Comparison of ENCODE assay signal across 11 cellular contexts in genomic region chr1:78142731-78143130, GRCh38.
A peak's percentile ranks its signal among the peaks of the same experiment; 100 is the strongest.
DNase-seq lines count a peak whose midpoint lies in the region; ATAC-seq and TF ChIP-seq lines count a peak whose summit lies in the region.
"Had no signal": no experiment of that assay in that cellular context is flagged by ENCODE, and none has a peak within 500 bp of the region (broad histone marks: within the 10 kb centered on the region; RNA-seq: fewer than 3 reads in every experiment).

No MANE protein-coding gene starts in this region.

- peak overlapping the region; percentile 82 for H3K27ac Mint-ChIP-seq in activated CD8-positive, alpha-beta memory T cell treated with anti-CD3 and anti-CD28 coated beads, Interleukin-2, amount 10 ng/mL, durations not matched to agents 7 days and 5 days
- no peak overlapping the region for H3K27ac Mint-ChIP-seq in activated CD4-positive, alpha-beta memory T cell treated with anti-CD3 and anti-CD28 coated beads for 36 hours
- peak overlapping the region; percentile 61 for H3K27ac Mint-ChIP-seq in stimulated activated effector memory CD8-positive, alpha-beta T cell treated with anti-CD3 and anti-CD28 coated beads, Interleukin-12 subunit alpha, Interleukin-12 subunit beta, amount 100 ng/mL, for 72 hours

- H3K27me3 ChIP-seq in psoas muscle (ENCODE audit: insufficient read depth in 3 of 3, low read length in 2 of 3) (no peaks in the 10 kb centered on the region), brain microvascular endothelial cell (replicated peaks) (no peaks in the 10 kb centered on the region)
- H3K27me3 ChIP-seq: adrenal gland, pancreas had no signal

- H3K9me3 Mint-ChIP-seq in activated CD8-positive, alpha-beta memory T cell treated with anti-CD3 and anti-CD28 coated beads, Interleukin-2, amount 10 ng/mL, durations not matched to agents 7 days and 5 days (ENCODE audit: low read depth), result no peaks in the 10 kb centered on the region
- H3K9me3 Mint-ChIP-seq in activated CD4-positive, alpha-beta memory T cell treated with anti-CD3 and anti-CD28 coated beads for 36 hours, result no peaks in the 10 kb centered on the region
- H3K9me3 Mint-ChIP-seq in stimulated activated effector memory CD8-positive, alpha-beta T cell treated with anti-CD3 and anti-CD28 coated beads, Interleukin-12 subunit alpha, Interleukin-12 subunit beta, amount 100 ng/mL, for 72 hours, result no peaks in the 10 kb centered on the region

- H3K4me3 Mint-ChIP-seq in activated CD8-positive, alpha-beta memory T cell treated with anti-CD3 and anti-CD28 coated beads, Interleukin-2, amount 10 ng/mL, durations not matched to agents 7 days and 5 days, result peak overlapping the region; percentile 74
- peak overlapping the region; percentile 62 for H3K4me3 Mint-ChIP-seq in activated CD4-positive, alpha-beta memory T cell treated with anti-CD3 and anti-CD28 coated beads for 36 hours
- peak overlapping the region; percentile 48 for H3K4me3 Mint-ChIP-seq in stimulated activated effector memory CD8-positive, alpha-beta T cell treated with anti-CD3 and anti-CD28 coated beads, Interleukin-12 subunit alpha, Interleukin-12 subunit beta, amount 100 ng/mL, for 72 hours

- H3K27me3 Mint-ChIP-seq in activated CD8-positive, alpha-beta memory T cell treated with anti-CD3 and anti-CD28 coated beads, Interleukin-2, amount 10 ng/mL, durations not matched to agents 7 days and 5 days, result peaks cover 2% of the 10 kb centered on the region
- H3K27me3 Mint-ChIP-seq in activated CD4-positive, alpha-beta memory T cell treated with anti-CD3 and anti-CD28 coated beads for 36 hours, result no peaks in the 10 kb centered on the region

- no peaks in the 10 kb centered on the region for H3K36me3 Mint-ChIP-seq in activated CD8-positive, alpha-beta memory T cell treated with anti-CD3 and anti-CD28 coated beads, Interleukin-2, amount 10 ng/mL, durations not matched to agents 7 days and 5 days
- no peaks in the 10 kb centered on the region for H3K36me3 Mint-ChIP-seq in activated CD4-positive, alpha-beta memory T cell treated with anti-CD3 and anti-CD28 coated beads for 36 hours
- no peaks in the 10 kb centered on the region for H3K36me3 Mint-ChIP-seq in stimulated activated effector memory CD8-positive, alpha-beta T cell treated with anti-CD3 and anti-CD28 coated beads, Interleukin-12 subunit alpha, Interleukin-12 subunit beta, amount 100 ng/mL, for 72 hours

- H3K4me1 Mint-ChIP-seq in activated CD8-positive, alpha-beta memory T cell treated with anti-CD3 and anti-CD28 coated beads, Interleukin-2, amount 10 ng/mL, durations not matched to agents 7 days and 5 days, result peaks cover 24% of the 10 kb centered on the region
- H3K4me1 Mint-ChIP-seq in activated CD4-positive, alpha-beta memory T cell treated with anti-CD3 and anti-CD28 coated beads for 36 hours (ENCODE audit: low read depth), result peaks cover 16% of the 10 kb centered on the region
- H3K4me1 Mint-ChIP-seq in stimulated activated effector memory CD8-positive, alpha-beta T cell treated with anti-CD3 and anti-CD28 coated beads, Interleukin-12 subunit alpha, Interleukin-12 subunit beta, amount 100 ng/mL, for 72 hours, result peaks cover 16% of the 10 kb centered on the region

- TF ChIP-seq CTCF in psoas muscle (IDR thresholded peaks at IDR 0.05), result no peak
- TF ChIP-seq CTCF in brain microvascular endothelial cell (IDR thresholded peaks at IDR 0.05; ENCODE audit: low read depth, low read length, missing control alignments), result no peak

- H3K9me3 ChIP-seq in psoas muscle, result no peaks in the 10 kb centered on the region
- H3K9me3 ChIP-seq: adrenal gland, pancreas had no signal

- H3K36me3 ChIP-seq in psoas muscle (ENCODE audit: insufficient read depth in 1 of 2, low read depth in 1 of 2) (no peaks in the 10 kb centered on the region), brain microvascular endothelial cell (replicated peaks) (no peaks in the 10 kb centered on the region)
- H3K36me3 ChIP-seq: adrenal gland, pancreas had no signal

- CTCF ChIA-PET in activated CD8-positive, alpha-beta memory T cell treated with anti-CD3 and anti-CD28 coated beads, Interleukin-2, amount 10 ng/mL, durations not matched to agents 7 days and 5 days (lab: Charles Lee), result interaction anchor here (1.0 to 5.6 kb wide), 5 partner anchors 11 to 475 kb away, joined by 3 to 32 read pairs (median 12); no protein-coding TSS in a partner anchor
- CTCF ChIA-PET in activated CD4-positive, alpha-beta memory T cell treated with anti-CD3 and anti-CD28 coated beads for 36 hours (lab: Charles Lee), result interaction anchor here (1.3 to 3.7 kb wide), 3 partner anchors 12 to 475 kb away, joined by 3 to 31 read pairs (median 4); partner anchors contain the start of gene DNAJB4

- in situ Hi-C loops in brain microvascular endothelial cell (cut with HindIII; ENCODE audit: low pct_ligation_motif_present, low sequenced_read_pairs), result no loop called here

- intact Hi-C loops in activated CD4-positive, alpha-beta memory T cell treated with anti-CD3 and anti-CD28 coated beads for 36 hours (cut with micrococcal nuclease), result no loop called here
- intact Hi-C loops in psoas muscle (cut with DNase I), result loop anchor here (5.0 to 10.0 kb wide), 2 partner anchors 465 to 472 kb away; no protein-coding TSS in a partner anchor

- no peak overlapping the region for H3K27ac ChIP-seq in psoas muscle
- H3K27ac ChIP-seq in brain microvascular endothelial cell, result no peak overlapping the region

- no peak overlapping the region for H3K4me3 ChIP-seq in psoas muscle
- no peak overlapping the region for H3K4me3 ChIP-seq in brain microvascular endothelial cell (ENCODE audit: low read depth, low read length)
- H3K4me3 ChIP-seq: adrenal gland, pancreas had no signal

- 79 to 88% (median 87%) methylated on average over 4 of the region's 4 CpGs for WGBS in psoas muscle, 3 donors

- POLR2A ChIA-PET in activated CD4-positive, alpha-beta memory T cell treated with anti-CD3 and anti-CD28 coated beads for 36 hours (lab: Charles Lee), result no interaction called here

- no peaks in the 10 kb centered on the region for H3K4me1 ChIP-seq in psoas muscle
- H3K4me1 ChIP-seq: adrenal gland had no signal

- no peak for DNase-seq in activated CD8-positive, alpha-beta memory T cell treated with anti-CD3 and anti-CD28 coated beads, Interleukin-2, amount 10 ng/mL, durations not matched to agents 7 days and 5 days
- no peak for DNase-seq in activated CD8-positive, alpha-beta memory T cell treated with anti-CD3 and anti-CD28 coated beads, Interleukin-2, amount 50 U/mL, for 48 hours
- DNase-seq in activated CD4-positive, alpha-beta memory T cell treated with anti-CD3 and anti-CD28 coated beads for 36 hours, result no peak
- DNase-seq in stimulated activated effector memory CD8-positive, alpha-beta T cell treated with anti-CD3 and anti-CD28 coated beads, Interleukin-12 subunit alpha, Interleukin-12 subunit beta, amount 100 ng/mL, for 72 hours (ENCODE audit: low spot score in 2 of 2), result no peak
- DNase-seq in psoas muscle, result no peak
- no peak for DNase-seq in NCI-H226
- DNase-seq in brain microvascular endothelial cell, result no peak
- DNase-seq: adrenal gland, NCI-H526, pancreas had no signal

- ATAC-seq in activated CD8-positive, alpha-beta memory T cell treated with anti-CD3 and anti-CD28 coated beads, Interleukin-2, amount 10 ng/mL, durations not matched to agents 7 days and 5 days, result no peak
- ATAC-seq in HG02943 (IDR thresholded peaks at IDR 0.05; ENCODE audit: low read depth, unreplicated experiment), result peak; percentile 24
- no peak for ATAC-seq in stimulated activated effector memory CD8-positive, alpha-beta T cell treated with anti-CD3 and anti-CD28 coated beads, Interleukin-12 subunit alpha, Interleukin-12 subunit beta, amount 100 ng/mL, for 72 hours
- ATAC-seq in psoas muscle, result no peak
